Comparison of ENCODE assay signal across 1 cellular context in genomic region chr3:113278599-113278955, GRCh38.
TF ChIP-seq lines count a peak whose summit lies in the region.

No MANE protein-coding gene starts in this region.

TF ChIP-seq in GM12878, 131 proteins besides CTCF, POLR2A, EP300 and RAD21 (continued from another document):
- TF ChIP-seq, protein P1, sequence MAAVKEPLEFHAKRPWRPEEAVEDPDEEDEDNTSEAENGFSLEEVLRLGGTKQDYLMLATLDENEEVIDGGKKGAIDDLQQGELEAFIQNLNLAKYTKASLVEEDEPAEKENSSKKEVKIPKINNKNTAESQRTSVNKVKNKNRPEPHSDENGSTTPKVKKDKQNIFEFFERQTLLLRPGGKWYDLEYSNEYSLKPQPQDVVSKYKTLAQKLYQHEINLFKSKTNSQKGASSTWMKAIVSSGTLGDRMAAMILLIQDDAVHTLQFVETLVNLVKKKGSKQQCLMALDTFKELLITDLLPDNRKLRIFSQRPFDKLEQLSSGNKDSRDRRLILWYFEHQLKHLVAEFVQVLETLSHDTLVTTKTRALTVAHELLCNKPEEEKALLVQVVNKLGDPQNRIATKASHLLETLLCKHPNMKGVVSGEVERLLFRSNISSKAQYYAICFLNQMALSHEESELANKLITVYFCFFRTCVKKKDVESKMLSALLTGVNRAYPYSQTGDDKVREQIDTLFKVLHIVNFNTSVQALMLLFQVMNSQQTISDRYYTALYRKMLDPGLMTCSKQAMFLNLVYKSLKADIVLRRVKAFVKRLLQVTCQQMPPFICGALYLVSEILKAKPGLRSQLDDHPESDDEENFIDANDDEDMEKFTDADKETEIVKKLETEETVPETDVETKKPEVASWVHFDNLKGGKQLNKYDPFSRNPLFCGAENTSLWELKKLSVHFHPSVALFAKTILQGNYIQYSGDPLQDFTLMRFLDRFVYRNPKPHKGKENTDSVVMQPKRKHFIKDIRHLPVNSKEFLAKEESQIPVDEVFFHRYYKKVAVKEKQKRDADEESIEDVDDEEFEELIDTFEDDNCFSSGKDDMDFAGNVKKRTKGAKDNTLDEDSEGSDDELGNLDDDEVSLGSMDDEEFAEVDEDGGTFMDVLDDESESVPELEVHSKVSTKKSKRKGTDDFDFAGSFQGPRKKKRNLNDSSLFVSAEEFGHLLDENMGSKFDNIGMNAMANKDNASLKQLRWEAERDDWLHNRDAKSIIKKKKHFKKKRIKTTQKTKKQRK (IDR thresholded peaks at IDR 0.05; ENCODE audit: low read depth, low read length) = no peak
- no peak for TF ChIP-seq E2F8 (IDR thresholded peaks at IDR 0.05; ENCODE audit: low read depth, partially characterized antibody)
- TF ChIP-seq, protein P2, sequence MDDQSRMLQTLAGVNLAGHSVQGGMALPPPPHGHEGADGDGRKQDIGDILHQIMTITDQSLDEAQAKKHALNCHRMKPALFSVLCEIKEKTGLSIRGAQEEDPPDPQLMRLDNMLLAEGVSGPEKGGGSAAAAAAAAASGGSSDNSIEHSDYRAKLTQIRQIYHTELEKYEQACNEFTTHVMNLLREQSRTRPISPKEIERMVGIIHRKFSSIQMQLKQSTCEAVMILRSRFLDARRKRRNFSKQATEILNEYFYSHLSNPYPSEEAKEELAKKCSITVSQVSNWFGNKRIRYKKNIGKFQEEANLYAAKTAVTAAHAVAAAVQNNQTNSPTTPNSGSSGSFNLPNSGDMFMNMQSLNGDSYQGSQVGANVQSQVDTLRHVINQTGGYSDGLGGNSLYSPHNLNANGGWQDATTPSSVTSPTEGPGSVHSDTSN (IDR thresholded peaks at IDR 0.05; ENCODE audit: insufficient replicate concordance, low read depth, low read length) = no peak
- no peak for TF ChIP-seq ASH2L (IDR thresholded peaks at IDR 0.05; ENCODE audit: borderline replicate concordance, low read depth)
- TF ChIP-seq TBL1XR1 (IDR thresholded peaks at IDR 0.05; ENCODE audit: low read depth, low read length) = no peak
- no peak for TF ChIP-seq E4F1 (IDR thresholded peaks at IDR 0.05; ENCODE audit: borderline replicate concordance, partially characterized antibody)
- TF ChIP-seq HDAC2 (IDR thresholded peaks at IDR 0.05) = no peak
- no peak for TF ChIP-seq NR2C1 (IDR thresholded peaks at IDR 0.05)
- no peak for TF ChIP-seq FOXK2 (IDR thresholded peaks at IDR 0.05)
- no peak for TF ChIP-seq ZNF384 (IDR thresholded peaks at IDR 0.05; ENCODE audit: borderline replicate concordance, low read depth, low read length)
- no peak for TF ChIP-seq BACH1 (IDR thresholded peaks at IDR 0.05; ENCODE audit: borderline replicate concordance)
- no peak for TF ChIP-seq ZNF687 (IDR thresholded peaks at IDR 0.05)
- TF ChIP-seq HDGF (IDR thresholded peaks at IDR 0.05) = no peak
- TF ChIP-seq NR2F1 (conservative IDR thresholded peaks at IDR 0.05) = no peak
TF ChIP-seq in GM12878: peak in this region for 0.
